Comparison of ENCODE assay signal across 9 cellular contexts in genomic region chr22:20199413-20199842, GRCh38. TPM values are rescaled to one million over a fixed set of nuclear protein-coding genes. Genes with fewer than 3 reads are reported as not detected.
"Had no signal": no experiment of that assay in that cellular context is flagged by ENCODE, and none has a peak within 500 bp of the region (broad histone marks: within the 10 kb centered on the region; RNA-seq: fewer than 3 reads in every experiment).

No MANE protein-coding gene starts in this region.

- H3K4me3 ChIP-seq: GM23338, HAP-1 had no signal

- H3K4me2 ChIP-seq: GM23338 had no signal

- H3K9me3 ChIP-seq: HAP-1 had no signal

- H3K36me3 ChIP-seq: HAP-1 had no signal

- ATAC-seq: GM23338, HCT116 had no signal

- H3K27ac ChIP-seq: HL-60 had no signal

- DNase-seq: H7, HFFc6, IMR-90, KBM-7 had no signal

- H2AFZ ChIP-seq: GM23338 had no signal

RNA-seq across cellular contexts. Expression of gene CCDC188, which starts 48.6 kb away (rescaled TPM):
- total RNA-seq: GM23338, H4, H7, IMR-90 had no signal
- polyA plus RNA-seq: GM23338 had no signal
